ENCODE assay signal across 16 cellular contexts in the genomic region with DNA sequence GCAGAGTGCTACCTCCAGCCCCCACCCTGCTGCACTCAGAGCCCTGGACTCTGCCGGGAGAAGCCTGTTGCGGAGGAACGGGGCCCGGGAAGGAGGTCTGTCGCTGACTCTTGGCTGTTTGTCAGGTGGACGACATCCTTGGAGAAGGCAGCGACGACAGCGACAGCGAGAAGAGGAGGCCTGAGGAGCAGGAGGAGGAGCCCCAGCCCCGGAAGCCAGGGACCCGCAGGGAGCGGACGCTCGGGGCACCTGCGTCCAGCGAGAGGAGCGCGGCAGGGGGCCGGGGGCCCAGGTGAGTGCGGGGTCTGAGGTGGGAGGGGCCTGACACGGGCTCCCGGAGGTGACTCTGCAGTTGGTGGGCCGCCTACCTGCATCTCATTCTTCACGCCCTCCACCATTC. TPM values are rescaled to one million over a fixed set of nuclear protein-coding genes. Genes with fewer than 3 reads are reported as not detected.
DNase-seq lines count a peak whose midpoint lies in the region; ATAC-seq and TF ChIP-seq lines count a peak whose summit lies in the region.
"Had no signal": no experiment of that assay in that cellular context is flagged by ENCODE, and none has a peak within 500 bp of the region (broad histone marks: within the 10 kb centered on the region; RNA-seq: fewer than 3 reads in every experiment).

No MANE protein-coding gene starts in this region.

- peaks cover 89 to 94% of the 10 kb centered on the region in 2 donors for H3K36me3 Mint-ChIP-seq in CD14-positive monocyte
- peaks cover 84% of the 10 kb centered on the region for H3K36me3 Mint-ChIP-seq in CD8-positive, alpha-beta T cell
- peaks cover 41% of the 10 kb centered on the region for H3K36me3 Mint-ChIP-seq in chondrocyte (ENCODE audit: low read depth)
- peaks cover 75% of the 10 kb centered on the region for H3K36me3 Mint-ChIP-seq in activated naive CD4-positive, alpha-beta T cell treated with anti-CD3 and anti-CD28 coated beads for 36 hours (ENCODE audit: low read depth)

- H3K27ac Mint-ChIP-seq in CD14-positive monocyte (no peak overlapping the region), chondrocyte (ENCODE audit: unreplicated experiment) (no peak overlapping the region)
- H3K27ac Mint-ChIP-seq in CD8-positive, alpha-beta T cell, result peak overlapping the region; percentile 13
- H3K27ac Mint-ChIP-seq in activated naive CD4-positive, alpha-beta T cell treated with anti-CD3 and anti-CD28 coated beads for 36 hours, result no peak overlapping the region
- H3K27ac Mint-ChIP-seq: CD4-positive, alpha-beta T cell had no signal

- peaks cover 5% of the 10 kb centered on the region for H3K9me3 ChIP-seq in CD8-positive, alpha-beta T cell (ENCODE audit: low read length)
- H3K9me3 ChIP-seq: BE2C had no signal

- H3K4me3 Mint-ChIP-seq in CD14-positive monocyte (no peak overlapping the region), chondrocyte (ENCODE audit: unreplicated experiment) (no peak overlapping the region)
- H3K4me3 Mint-ChIP-seq in CD8-positive, alpha-beta T cell, result no peak overlapping the region
- H3K4me3 Mint-ChIP-seq in activated naive CD4-positive, alpha-beta T cell treated with anti-CD3 and anti-CD28 coated beads for 36 hours, result no peak overlapping the region
- H3K4me3 Mint-ChIP-seq: CD4-positive, alpha-beta T cell; H9 had no signal

- H3K9me3 Mint-ChIP-seq in CD14-positive monocyte, result peaks cover 68 to 88% (median 76%) of the 10 kb centered on the region in 7 donors
- H3K9me3 Mint-ChIP-seq in CD8-positive, alpha-beta T cell, result no peaks in the 10 kb centered on the region
- H3K9me3 Mint-ChIP-seq in chondrocyte (ENCODE audit: low read depth), result peaks cover 9% of the 10 kb centered on the region
- H3K9me3 Mint-ChIP-seq in activated naive CD4-positive, alpha-beta T cell treated with anti-CD3 and anti-CD28 coated beads for 36 hours, result peaks cover 7% of the 10 kb centered on the region
- H3K9me3 Mint-ChIP-seq: CD4-positive, alpha-beta T cell had no signal

- no peak overlapping the region for H3K27ac ChIP-seq in CD8-positive, alpha-beta T cell (ENCODE audit: low read depth, low read length)

- H3K4me1 Mint-ChIP-seq in CD14-positive monocyte (no peaks in the 10 kb centered on the region), chondrocyte (ENCODE audit: low read depth) (no peaks in the 10 kb centered on the region)
- no peaks in the 10 kb centered on the region for H3K4me1 Mint-ChIP-seq in CD8-positive, alpha-beta T cell (ENCODE audit: low read depth)
- no peaks in the 10 kb centered on the region for H3K4me1 Mint-ChIP-seq in activated naive CD4-positive, alpha-beta T cell treated with anti-CD3 and anti-CD28 coated beads for 36 hours (ENCODE audit: low read depth)
- H3K4me1 Mint-ChIP-seq: H9 had no signal

- peaks cover 38% of the 10 kb centered on the region for H3K36me3 ChIP-seq in CD8-positive, alpha-beta T cell (ENCODE audit: insufficient read depth, low read length)

- DNase-seq in CD14-positive monocyte (ENCODE audit: low spot score) (peak; percentile 22), chondrocyte (ENCODE audit: low spot score) (peak; percentile 83), posterior vena cava (ENCODE audit: low spot score) (peak; percentile 82), ecto neural progenitor cell (ENCODE audit: low spot score) (no peak)
- peak in 1 of 7 experiments; percentile 14 for DNase-seq in CD8-positive, alpha-beta T cell
- DNase-seq in activated naive CD4-positive, alpha-beta T cell treated with anti-CD3 and anti-CD28 coated beads for 36 hours, result no peak
- DNase-seq: ACHN; BE2C; C1 segment of cervical spinal cord; CD4-positive, alpha-beta T cell; DMS153; DMS79; GF-D8; H9 had no signal

- POLR2A ChIA-PET in CD8-positive, alpha-beta T cell (lab: Charles Lee), result no interaction called here

- CTCF ChIA-PET in CD8-positive, alpha-beta T cell (lab: Charles Lee), result no interaction called here
- CTCF ChIA-PET in activated naive CD4-positive, alpha-beta T cell treated with anti-CD3 and anti-CD28 coated beads for 36 hours (lab: Charles Lee), result interaction anchor here (0.6 kb wide), 1 partner anchor 191 kb away, joined by 3 read pairs; no protein-coding TSS in a partner anchor

- intact Hi-C loops in CD14-positive monocyte (cut with micrococcal nuclease) (no loop called here), posterior vena cava (cut with DNase I) (no loop called here)
- intact Hi-C loops in CD8-positive, alpha-beta T cell (cut with DNase I, micrococcal nuclease), result loop anchor here in 1 of 2 experiments (10.0 kb wide), 1 partner anchor 179 kb away; no protein-coding TSS in a partner anchor
- intact Hi-C loops in activated naive CD4-positive, alpha-beta T cell treated with anti-CD3 and anti-CD28 coated beads for 36 hours (cut with micrococcal nuclease), result no loop called here

- no peaks in the 10 kb centered on the region for H3K4me1 ChIP-seq in CD8-positive, alpha-beta T cell (ENCODE audit: insufficient read depth, low read length)
- H3K4me1 ChIP-seq: BE2C had no signal

- peak; percentile 15 for ATAC-seq in CD8-positive, alpha-beta T cell
- ATAC-seq in GM19467 (IDR thresholded peaks at IDR 0.05; ENCODE audit: unreplicated experiment), result no peak
- no peak for ATAC-seq in GM19023 (IDR thresholded peaks at IDR 0.05; ENCODE audit: unreplicated experiment)

- TF ChIP-seq CTCF in CD14-positive monocyte (IDR thresholded peaks at IDR 0.05) (no peak), chondrocyte (IDR thresholded peaks at IDR 0.05) (no peak)
- no peak for TF ChIP-seq CTCF in CD8-positive, alpha-beta T cell (IDR thresholded peaks at IDR 0.05)

- H3K27me3 ChIP-seq in CD8-positive, alpha-beta T cell (ENCODE audit: insufficient read depth, low read length), result no peaks in the 10 kb centered on the region
- H3K27me3 ChIP-seq: BE2C had no signal

- H3K4me3 ChIP-seq in CD8-positive, alpha-beta T cell (ENCODE audit: low read depth, low read length), result no peak overlapping the region

- no peaks in the 10 kb centered on the region for H3K27me3 Mint-ChIP-seq in CD14-positive monocyte (ENCODE audit: low read depth in 3 of 3)
- H3K27me3 Mint-ChIP-seq in CD8-positive, alpha-beta T cell (ENCODE audit: low read depth), result no peaks in the 10 kb centered on the region
- no peaks in the 10 kb centered on the region for H3K27me3 Mint-ChIP-seq in chondrocyte (ENCODE audit: low read depth)
- H3K27me3 Mint-ChIP-seq in activated naive CD4-positive, alpha-beta T cell treated with anti-CD3 and anti-CD28 coated beads for 36 hours (ENCODE audit: low read depth), result no peaks in the 10 kb centered on the region
- H3K27me3 Mint-ChIP-seq: CD4-positive, alpha-beta T cell had no signal

RNA-seq across cellular contexts. Expression of a gene that starts 56.6 kb away (rescaled TPM):
- polyA plus RNA-seq in CD14-positive monocyte, result 1 to 10 TPM; 9.1 TPM
- total RNA-seq in CD8-positive, alpha-beta T cell, result 100 to 1,000 TPM; 110 to 121 TPM
- total RNA-seq in chondrocyte (20.0 to 21.0 TPM (median 20.9 TPM) in 3 replicates), posterior vena cava (10 to 100 TPM; 13.8 to 15.4 TPM)
- total RNA-seq in activated naive CD4-positive, alpha-beta T cell treated with anti-CD3 and anti-CD28 coated beads for 36 hours, result 10 to 100 TPM; 28.0 to 29.1 TPM

Comparison
In these comparisons a context has a peak if more than half of its experiments do, and no peak if none do; other contexts are left out.
1. DNase-seq: peak in CD14-positive monocyte (single experiment), chondrocyte (single experiment) and posterior vena cava (single experiment); none in ecto neural progenitor cell (single experiment) and activated naive CD4-positive, alpha-beta T cell treated with anti-CD3 and anti-CD28 coated beads for 36 hours (single experiment).